In the genomic region with DNA sequence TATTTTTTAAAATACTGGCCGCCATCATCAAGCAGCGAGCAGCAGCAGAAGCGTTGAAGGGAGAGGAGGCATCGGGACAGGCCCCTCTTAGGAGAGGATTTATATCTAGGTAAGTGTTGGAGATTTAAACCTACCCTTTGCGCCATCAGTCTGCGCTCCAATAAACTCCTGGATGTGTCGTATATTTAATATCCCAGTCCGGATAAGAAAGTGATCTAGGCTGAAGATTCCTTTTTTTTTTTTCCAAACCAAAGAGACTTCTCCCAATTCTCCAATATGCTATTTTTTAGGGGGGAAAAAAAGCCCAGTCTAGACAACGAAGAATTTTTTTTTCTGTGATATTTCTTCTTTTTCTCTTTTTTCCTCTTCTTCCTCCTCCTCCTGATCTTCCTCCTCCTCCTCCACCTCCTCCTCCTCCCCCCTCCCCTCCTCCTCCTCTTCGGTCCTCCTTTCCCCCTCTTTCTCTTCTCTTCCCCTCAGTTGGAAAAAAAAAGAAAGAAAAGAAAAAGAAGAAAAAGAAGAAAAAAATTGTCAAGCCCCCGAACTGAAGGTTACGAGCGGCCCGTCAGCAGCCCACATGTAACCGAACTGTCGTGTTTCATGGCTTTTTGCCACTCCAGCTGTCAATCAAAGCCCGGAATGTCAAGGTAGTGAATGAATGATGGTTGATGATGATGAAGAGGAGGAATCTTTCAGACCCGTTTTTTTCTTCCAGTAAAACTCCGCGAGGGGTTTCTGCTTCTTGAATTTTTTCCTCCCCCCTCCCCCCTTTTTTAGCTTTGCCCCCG, we compare ENCODE assay signal across 8 cellular contexts. TPM values are rescaled to one million over a fixed set of nuclear protein-coding genes. Genes with fewer than 3 reads are reported as not detected.
A peak's percentile ranks its signal among the peaks of the same experiment; 100 is the strongest.
DNase-seq lines count a peak whose midpoint lies in the region; ATAC-seq, FAIRE-seq and TF ChIP-seq lines count a peak whose summit lies in the region.

No MANE protein-coding gene starts in this region.

- TF ChIP-seq CTCF in AG04450 (IDR thresholded peaks at IDR 0.05; ENCODE audit: low read depth, low read length) (no peak), OCI-LY7 (conservative IDR thresholded peaks at IDR 0.05; ENCODE audit: low read length) (no peak), D721Med (IDR thresholded peaks at IDR 0.05; ENCODE audit: insufficient read depth, missing control alignments) (no peak)

- H3K27me3 ChIP-seq in AG04450 (ENCODE audit: control insufficient read depth, insufficient read depth, low read length): no peaks in the 10 kb centered on the region
- H3K27me3 ChIP-seq in mucosa of stomach (ENCODE audit: control insufficient read depth, insufficient read depth, low read length): no peaks in the 10 kb centered on the region

- peak overlapping the region; percentile 73 for H3K27ac Mint-ChIP-seq in dendritic cell treated with granulocyte-macrophage colony-stimulating factor and Interleukin-4, amounts not matched to agents 40 ng/mL and 50 ng/mL, for 4 days

- H3K36me3 ChIP-seq in OCI-LY7 (ENCODE audit: insufficient read depth, low read length): peaks cover 2% of the 10 kb centered on the region
- no peaks in the 10 kb centered on the region for H3K36me3 ChIP-seq in mucosa of stomach (ENCODE audit: control insufficient read depth, insufficient read depth, low read length)

- H3K9me3 ChIP-seq in AG04450 (ENCODE audit: control insufficient read depth, insufficient read depth, low read length) (no peaks in the 10 kb centered on the region; the same call in 1 of the 2 replicates), OCI-LY7 (ENCODE audit: low read length) (no peaks in the 10 kb centered on the region), mucosa of stomach (ENCODE audit: control insufficient read depth, low read length) (no peaks in the 10 kb centered on the region)

- H3K4me3 ChIP-seq in AG04450 (ENCODE audit: low read depth, low read length) (peak overlapping the region; percentile 95), OCI-LY7 (ENCODE audit: low read depth, low read length, poor library complexity, severe bottlenecking) (peak overlapping the region; percentile 87), mucosa of stomach (ENCODE audit: low read length) (peak overlapping the region; percentile 81)

- no peaks in the 10 kb centered on the region for H3K9me2 ChIP-seq in OCI-LY7 (ENCODE audit: insufficient read depth, low read length)

- TSS peak; percentile 71 for BruUV-seq in OCI-LY7 (replicated peaks; lab: Mats Ljungman, UMichigan)

- H3K4me1 Mint-ChIP-seq in dendritic cell treated with granulocyte-macrophage colony-stimulating factor and Interleukin-4, amounts not matched to agents 40 ng/mL and 50 ng/mL, for 4 days (ENCODE audit: low read depth): peaks cover 53% of the 10 kb centered on the region

- H3K36me3 Mint-ChIP-seq in dendritic cell treated with granulocyte-macrophage colony-stimulating factor and Interleukin-4, amounts not matched to agents 40 ng/mL and 50 ng/mL, for 4 days (ENCODE audit: low read depth): peaks cover 15% of the 10 kb centered on the region

- H3K4me2 ChIP-seq in OCI-LY7 (ENCODE audit: low read length): peak overlapping the region; percentile 69

- DNase-seq in AG04450 (ENCODE audit: low read depth, low spot score) (no peak), OCI-LY7 (ENCODE audit: low spot score) (peak; percentile 84), HTR-8/SVneo (ENCODE audit: insufficient read length, low spot score) (no peak), CD1c-positive myeloid dendritic cell (ENCODE audit: extremely low spot score) (no peak), D721Med (ENCODE audit: insufficient read length, low spot score) (no peak)

- H3K27me3 Mint-ChIP-seq in dendritic cell treated with granulocyte-macrophage colony-stimulating factor and Interleukin-4, amounts not matched to agents 40 ng/mL and 50 ng/mL, for 4 days: peaks cover 95% of the 10 kb centered on the region

- H3K9me3 Mint-ChIP-seq in dendritic cell treated with granulocyte-macrophage colony-stimulating factor and Interleukin-4, amounts not matched to agents 40 ng/mL and 50 ng/mL, for 4 days: no peaks in the 10 kb centered on the region

- intact Hi-C loops in OCI-LY7 (cut with micrococcal nuclease; ENCODE audit: unreplicated experiment): loop anchor here (2.0 to 5.0 kb wide), 4 partner anchors 67 to 1552 kb away; a partner anchor contains a TSS
- intact Hi-C loops in dendritic cell treated with granulocyte-macrophage colony-stimulating factor and Interleukin-4, amounts not matched to agents 40 ng/mL and 50 ng/mL, for 4 days (cut with micrococcal nuclease): loop anchor here (10.0 kb wide), 1 partner anchor 215 kb away; no protein-coding TSS in a partner anchor

- peak; percentile 11 for ATAC-seq in GM18498 (IDR thresholded peaks at IDR 0.05; ENCODE audit: unreplicated experiment)

- H3K9ac ChIP-seq in mucosa of stomach (ENCODE audit: low read length): peak overlapping the region; percentile 77

- FAIRE-seq in HTR-8/SVneo (lab: Jason Lieb, UNC) (no peak), D721Med (lab: Jason Lieb, UNC) (no peak)

- H4K20me1 ChIP-seq in OCI-LY7 (ENCODE audit: insufficient read depth, low read length): peaks cover 15% of the 10 kb centered on the region; the same call in 1 of the 2 replicates

- H3K4me1 ChIP-seq in OCI-LY7 (ENCODE audit: insufficient read depth, low read length, poor library complexity, severe bottlenecking) (peaks cover 21% of the 10 kb centered on the region), mucosa of stomach (ENCODE audit: control insufficient read depth, insufficient read depth, low read length) (peaks cover 6% of the 10 kb centered on the region)

- H3K27ac ChIP-seq in AG04450 (ENCODE audit: low read depth, low read length) (peak overlapping the region; percentile 95), OCI-LY7 (ENCODE audit: low read depth, low read length, poor library complexity, severe bottlenecking) (peak overlapping the region; percentile 96)

- H2AFZ ChIP-seq in OCI-LY7 (ENCODE audit: low read length): peak overlapping the region; percentile 73

- H3K79me2 ChIP-seq in OCI-LY7 (ENCODE audit: insufficient read depth, low read depth, low read length): peaks cover 18% of the 10 kb centered on the region; the same call in 1 of the 2 replicates

- peak overlapping the region; percentile 88 for H3K4me3 Mint-ChIP-seq in dendritic cell treated with granulocyte-macrophage colony-stimulating factor and Interleukin-4, amounts not matched to agents 40 ng/mL and 50 ng/mL, for 4 days

- POLR2A ChIA-PET in AG04450 (lab: Yijun Ruan, JAX): interaction anchor here (1.0 kb wide), 1 partner anchor 631 kb away, joined by 3 read pairs; no protein-coding TSS in a partner anchor
- POLR2A ChIA-PET in OCI-LY7 (lab: Charles Lee): no interaction called here

- CTCF ChIA-PET in AG04450 (lab: Charles Lee): interaction anchor here (0.6 kb wide), 2 partner anchors 164 to 199 kb away, joined by 3 to 12 read pairs; no protein-coding TSS in a partner anchor
- CTCF ChIA-PET in OCI-LY7 (lab: Charles Lee; ENCODE audit: unreplicated experiment): no interaction called here

RNA-seq across cellular contexts. Expression of a gene that starts 0.8 kb away (rescaled TPM):
- polyA plus RNA-seq in AG04450 (2011; rRNA removed): 31.7 and 33.4 TPM in 2 replicates
- polyA minus RNA-seq in AG04450 (2011; rRNA and poly(A)+ RNA removed): 50.0 and 50.6 TPM in 2 replicates
- total RNA-seq in OCI-LY7 (2014; rRNA removed; shearing (Covaris generic)): 31.7 and 35.8 TPM in 2 replicates
- 31.0 and 32.6 TPM in 2 replicates for total RNA-seq in OCI-LY7 (2022)
